Comparison of ENCODE assay signal across 22 cellular contexts in genomic region chr1:244327533-244327932, GRCh38.
DNase-seq lines count a peak whose midpoint lies in the region; ATAC-seq, FAIRE-seq and TF ChIP-seq lines count a peak whose summit lies in the region.
"Had no signal": no experiment of that assay in that cellular context is flagged by ENCODE, and none has a peak within 500 bp of the region (broad histone marks: within the 10 kb centered on the region; RNA-seq: fewer than 3 reads in every experiment).

No MANE protein-coding gene starts in this region.

- H3K36me3 ChIP-seq in HepG2 (replicated peaks in 1 of 2; ENCODE audit: control insufficient read depth in 1 of 2, insufficient read depth in 2 of 2, low read length in 2 of 2) (no peaks in the 10 kb centered on the region), right lobe of liver (no peaks in the 10 kb centered on the region), H7 (replicated peaks; ENCODE audit: control insufficient read depth, insufficient read depth, low read length) (no peaks in the 10 kb centered on the region)
- H3K36me3 ChIP-seq: BLaER1 had no signal

- no peak for TF ChIP-seq RAD21 in HepG2 (CRISPR knock-in tag; IDR thresholded peaks at IDR 0.05)

- intact Hi-C loops in HepG2 (cut with micrococcal nuclease; ENCODE audit: unreplicated experiment) (loop anchor here (10.0 kb wide), 1 partner anchor 127 kb away; the partner anchor contains the start of gene ADSS2), right lobe of liver (cut with DNase I) (no loop called here)

- CTCF ChIA-PET in HepG2 (lab: Yijun Ruan, JAX; ENCODE audit: low intra/inter-chr PET ratio, low total read pairs) = no interaction called here

- no peaks in the 10 kb centered on the region for H3K79me2 ChIP-seq in HepG2 (ENCODE audit: insufficient read depth, low read length)

- peak overlapping the region; percentile 95 for H3K27ac Mint-ChIP-seq in effector memory CD8-positive, alpha-beta T cell
- H3K27ac Mint-ChIP-seq: CD4-positive, alpha-beta T cell had no signal

- H3K4me1 ChIP-seq in HepG2 (ENCODE audit: insufficient read depth, low read length) (peaks cover 48% of the 10 kb centered on the region), right lobe of liver (no peaks in the 10 kb centered on the region)
- H3K4me1 ChIP-seq: BLaER1 had no signal

- in situ Hi-C loops in HepG2 (cut with HindIII; ENCODE audit: extremely low pct_ligation_motif_present, low pct_unique_long_range_greater_than_20kb) = no loop called here

- H3K27me3 ChIP-seq in HepG2 (ENCODE audit: control insufficient read depth in 1 of 2, insufficient read depth in 2 of 2, low read length in 2 of 2) (no peaks in the 10 kb centered on the region), right lobe of liver (no peaks in the 10 kb centered on the region), H7 (ENCODE audit: control insufficient read depth, insufficient read depth, low read length) (no peaks in the 10 kb centered on the region)
- H3K27me3 ChIP-seq: BLaER1 had no signal

- H4K20me1 ChIP-seq in HepG2 (ENCODE audit: insufficient read depth, low read length) = no peaks in the 10 kb centered on the region
- H4K20me1 ChIP-seq: BLaER1 had no signal

- TF ChIP-seq CTCF in HepG2 (CRISPR knock-in tag; IDR thresholded peaks at IDR 0.05) (no peak), right lobe of liver (IDR thresholded peaks at IDR 0.05) (no peak)

- peaks cover 6% of the 10 kb centered on the region; the same call in 1 of the 2 replicates for H3K9me3 ChIP-seq in HepG2 (ENCODE audit: low read length)
- H3K9me3 ChIP-seq in right lobe of liver = no peaks in the 10 kb centered on the region
- H3K9me3 ChIP-seq: BLaER1 had no signal

- H2AFZ ChIP-seq in HepG2 (ENCODE audit: low read length) = no peak overlapping the region

- peaks cover 19% of the 10 kb centered on the region for H3K36me3 Mint-ChIP-seq in effector memory CD8-positive, alpha-beta T cell (ENCODE audit: insufficient read depth)

- H3K27ac ChIP-seq in HepG2 (ENCODE audit: extremely low read length, insufficient read depth, low read length) (no peak overlapping the region), right lobe of liver (no peak overlapping the region)
- H3K27ac ChIP-seq: BLaER1, RWPE1, SK-N-MC had no signal

- H3K9me3 Mint-ChIP-seq in effector memory CD8-positive, alpha-beta T cell = peaks cover 0 to 2% of the 10 kb centered on the region in 2 donors

- FAIRE-seq in HepG2 (lab: Jason Lieb, UNC) = no peak
- FAIRE-seq: H54 had no signal

- DNase-seq in HepG2 (ENCODE audit: low spot score) = peak; percentile 36
- no peak for DNase-seq in right lobe of liver
- peak; percentile 60 for DNase-seq in NCI-H146 (lab: John Stamatoyannopoulos, UW)
- DNase-seq in effector memory CD8-positive, alpha-beta T cell = no peak
- no peak for DNase-seq in NCI-H526 (lab: John Stamatoyannopoulos, UW)
- no peak for DNase-seq in GM19240 (ENCODE audit: insufficient read length, low spot score)
- DNase-seq in H7 = no peak
- DNase-seq: ACHN; CD4-positive, alpha-beta T cell; EL; KBM-7; NCI-H1694; NCI-H2171; NCI-H446; NCI-H526 treated with DMSO at 0.1 percent for 48 hours; NK-92 treated with Interleukin-12 subunit alpha and Interleukin-12 subunit beta, amount 100 ng/mL, for 24 hours; SHP77 treated with DMSO at 0.1 percent for 48 hours; SW 1271 had no signal

- ATAC-seq in HepG2 (peak; percentile 71), right lobe of liver (no peak)
- ATAC-seq in effector memory CD8-positive, alpha-beta T cell (replicated peaks) = no peak

- H3K4me1 Mint-ChIP-seq in effector memory CD8-positive, alpha-beta T cell (ENCODE audit: low read depth in 2 of 2) = peaks cover 35 to 48% of the 10 kb centered on the region in 2 donors

- no peak overlapping the region for H3K4me2 ChIP-seq in HepG2 (ENCODE audit: low read depth, low read length)
- H3K4me2 ChIP-seq: BLaER1 had no signal

- no TSS peak for BruUV-seq in HepG2 (replicated peaks; lab: Mats Ljungman, UMichigan)

- H3K4me3 Mint-ChIP-seq in effector memory CD8-positive, alpha-beta T cell = peak overlapping the region in 1 of 2 donors; percentile 34
- H3K4me3 Mint-ChIP-seq: CD4-positive, alpha-beta T cell had no signal

- TF ChIP-seq POLR2A in HepG2 (IDR thresholded peaks at IDR 0.05; ENCODE audit: insufficient read depth in 1 of 2, low read depth in 2 of 2, low read length in 2 of 2) = no peak
- no peak for TF ChIP-seq POLR2A in right lobe of liver (IDR thresholded peaks at IDR 0.05)

- H3K4me3 ChIP-seq in HepG2 (replicated peaks in 1 of 3; ENCODE audit: insufficient read depth in 1 of 3, low read depth in 2 of 3, low read length in 3 of 3) (no peak overlapping the region), right lobe of liver (no peak overlapping the region), H7 (ENCODE audit: insufficient read depth, low read depth, low read length) (no peak overlapping the region)
- H3K4me3 ChIP-seq: BLaER1, SK-N-MC had no signal

- no peaks in the 10 kb centered on the region for H3K27me3 Mint-ChIP-seq in effector memory CD8-positive, alpha-beta T cell
- H3K27me3 Mint-ChIP-seq: CD4-positive, alpha-beta T cell had no signal

- POLR2A ChIA-PET in HepG2 (lab: Yijun Ruan, JAX) = no interaction called here

- no peak; a peak in 1 of 4 replicates for TF ChIP-seq EP300 in HepG2 (IDR thresholded peaks at IDR 0.05; ENCODE audit: low read depth in 2 of 2, low read length in 2 of 2)
- TF ChIP-seq EP300 in HepG2 (CRISPR knock-in tag; IDR thresholded peaks at IDR 0.05; ENCODE audit: borderline replicate concordance) = no peak

- no peak overlapping the region for H3K9ac ChIP-seq in HepG2 (ENCODE audit: insufficient read depth, low read depth, low read length)
- H3K9ac ChIP-seq: BLaER1 had no signal

TF ChIP-seq in HepG2, 621 proteins besides CTCF, POLR2A, EP300 and RAD21 (continues in another document):
- peak; percentile 75; the same call in 1 of the 2 replicates for TF ChIP-seq ZNF232 (CRISPR knock-in tag; IDR thresholded peaks at IDR 0.05; ENCODE audit: borderline replicate concordance)
- TF ChIP-seq TCF7L2 (IDR thresholded peaks at IDR 0.05; ENCODE audit: low read depth, low read length) = no peak
- 0 out of 2 replicates have a peak, but pooled peaks have one; percentile 24 for TF ChIP-seq PAXIP1 (CRISPR knock-in tag; conservative IDR thresholded peaks at IDR 0.05)
- TF ChIP-seq TFE3 (CRISPR knock-in tag; IDR thresholded peaks at IDR 0.05) = peak; percentile 66; the same call in 1 of the 2 replicates
- TF ChIP-seq ZNF12 (CRISPR knock-in tag; IDR thresholded peaks at IDR 0.05) = no peak
- peak; percentile 90 for TF ChIP-seq ZNF644 (CRISPR knock-in tag; IDR thresholded peaks at IDR 0.05; ENCODE audit: low read depth)
- peak; percentile 77; the same call in 1 of the 2 replicates for TF ChIP-seq HMG20A (CRISPR knock-in tag; IDR thresholded peaks at IDR 0.05; ENCODE audit: borderline replicate concordance)
- peak; percentile 15; the same call in 1 of the 2 replicates for TF ChIP-seq CREM (IDR thresholded peaks at IDR 0.05)
- TF ChIP-seq CREM (CRISPR knock-in tag; IDR thresholded peaks at IDR 0.05) = no peak
- peak; percentile 59; the same call in 1 of the 2 replicates for TF ChIP-seq SOX5 (CRISPR knock-in tag; IDR thresholded peaks at IDR 0.05; ENCODE audit: borderline replicate concordance)
- TF ChIP-seq GMEB2 (CRISPR knock-in tag; IDR thresholded peaks at IDR 0.05; ENCODE audit: low read depth) = no peak

Comparison
In these comparisons a context has a peak if more than half of its experiments do, and no peak if none do; other contexts are left out.
1. DNase-seq: peak in HepG2 (single experiment) and NCI-H146 (single experiment); none in right lobe of liver (0 of 3), effector memory CD8-positive, alpha-beta T cell (0 of 3), NCI-H526 (0 of 2), GM19240 (single experiment) and H7 (single experiment).